ENCODE assay signal across 11 cellular contexts in the genomic region with DNA sequence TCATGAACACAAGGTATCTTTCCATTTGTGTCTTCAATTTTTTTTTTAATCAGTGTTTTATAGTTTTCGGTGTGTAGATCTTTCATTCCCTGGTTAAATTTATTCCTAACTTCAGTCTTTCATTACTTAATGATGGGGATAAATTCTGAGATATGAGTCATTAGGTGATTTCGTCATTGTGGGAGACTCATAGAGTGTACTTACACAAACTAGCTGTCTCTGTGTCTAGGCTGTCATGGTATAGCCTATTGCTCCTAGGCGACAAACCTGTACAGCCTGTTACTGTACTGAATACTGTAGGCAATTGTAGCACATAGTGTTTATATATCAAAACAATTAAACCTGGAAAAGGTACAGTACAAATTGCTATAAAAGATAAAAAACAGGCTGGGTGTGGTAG. TPM values are rescaled to one million over a fixed set of nuclear protein-coding genes. Genes with fewer than 3 reads are reported as not detected.
DNase-seq lines count a peak whose midpoint lies in the region; ATAC-seq, FAIRE-seq and TF ChIP-seq lines count a peak whose summit lies in the region.
"Had no signal": no experiment of that assay in that cellular context is flagged by ENCODE, and none has a peak within 500 bp of the region (broad histone marks: within the 10 kb centered on the region; RNA-seq: fewer than 3 reads in every experiment).

No MANE protein-coding gene starts in this region.

- FAIRE-seq in astrocyte (lab: Jason Lieb, UNC) = peak; percentile 52
- FAIRE-seq in islet of Langerhans (lab: Jason Lieb, UNC) = peak; percentile 88

- H3K4me3 ChIP-seq in AG09309 (ENCODE audit: control insufficient read depth, low read depth, low read length) (no peak overlapping the region), astrocyte (ENCODE audit: insufficient read depth, low read depth, low read length) (no peak overlapping the region)
- H3K4me3 ChIP-seq: right lobe of liver had no signal

- TF ChIP-seq CTCF in AG09309 (IDR thresholded peaks at IDR 0.05; ENCODE audit: control insufficient read depth, insufficient read depth, low read depth, low read length, missing control alignments) (no peak), astrocyte (IDR thresholded peaks at IDR 0.05; ENCODE audit: insufficient read depth, low read depth, low read length) (no peak), natural killer cell (IDR thresholded peaks at IDR 0.05) (no peak)

- H3K27ac Mint-ChIP-seq in astrocyte (ENCODE audit: unreplicated experiment) = no peak overlapping the region
- peak overlapping the region in 1 of 2 donors; percentile 17 for H3K27ac Mint-ChIP-seq in natural killer cell
- H3K27ac Mint-ChIP-seq in naive thymus-derived CD8-positive, alpha-beta T cell = no peak overlapping the region

- no peak overlapping the region for H3K4me2 ChIP-seq in astrocyte (ENCODE audit: low read length)

- H3K9ac ChIP-seq in astrocyte (ENCODE audit: low read length) = no peak overlapping the region

- no peak overlapping the region for H3K4me3 Mint-ChIP-seq in astrocyte (ENCODE audit: unreplicated experiment)
- H3K4me3 Mint-ChIP-seq in natural killer cell = no peak overlapping the region
- no peak overlapping the region for H3K4me3 Mint-ChIP-seq in naive thymus-derived CD8-positive, alpha-beta T cell

- H2AFZ ChIP-seq in astrocyte (ENCODE audit: low read depth, low read length) = no peak overlapping the region

- H3K9me3 Mint-ChIP-seq in astrocyte (ENCODE audit: unreplicated experiment) (peaks cover 6% of the 10 kb centered on the region), natural killer cell (peaks cover 2 to 5% of the 10 kb centered on the region in 2 donors)
- peaks cover 0 to 15% (median 12%) of the 10 kb centered on the region in 9 donors for H3K9me3 Mint-ChIP-seq in naive thymus-derived CD8-positive, alpha-beta T cell

- H3K4me1 Mint-ChIP-seq in astrocyte (ENCODE audit: low read depth, unreplicated experiment) (no peaks in the 10 kb centered on the region), natural killer cell (peaks cover 51% of the 10 kb centered on the region in 2 donors)
- H3K4me1 Mint-ChIP-seq in naive thymus-derived CD8-positive, alpha-beta T cell = peaks cover 19 to 63% (median 44%) of the 10 kb centered on the region in 4 donors

- H3K79me2 ChIP-seq in astrocyte (ENCODE audit: insufficient read depth, low read length) = peaks cover 14% of the 10 kb centered on the region

- H3K27ac ChIP-seq in astrocyte (ENCODE audit: low read depth, low read length) = no peak overlapping the region
- H3K27ac ChIP-seq: right lobe of liver had no signal

- in situ Hi-C loops in KBM-7 (cut with MboI; ENCODE audit: low pct_unique_long_range_greater_than_20kb, low sequenced_read_pairs) = loop anchor here (25.0 kb wide), 2 partner anchors 177 to 302 kb away; no protein-coding TSS in a partner anchor

- POLR2A ChIA-PET in naive thymus-derived CD8-positive, alpha-beta T cell (lab: Charles Lee) = no interaction called here

- H3K36me3 ChIP-seq in astrocyte (ENCODE audit: insufficient read depth, low read length) = no peaks in the 10 kb centered on the region
- H3K36me3 ChIP-seq: right lobe of liver had no signal

- H3K9me3 ChIP-seq in astrocyte (ENCODE audit: insufficient read depth, low read depth, low read length) = no peaks in the 10 kb centered on the region
- H3K9me3 ChIP-seq: right lobe of liver had no signal

- peak; percentile 28 for DNase-seq in AG09309 (ENCODE audit: low read depth)
- DNase-seq in HPDE6-E6E7 (ENCODE audit: extremely low spot score) = peak; percentile 13
- peak; percentile 78 for DNase-seq in astrocyte (ENCODE audit: low read depth)
- DNase-seq in SW480 (ENCODE audit: low spot score) = no peak
- DNase-seq in natural killer cell = no peak
- no peak for DNase-seq in naive thymus-derived CD8-positive, alpha-beta T cell
- DNase-seq in KBM-7 = no peak
- DNase-seq: anterior cingulate cortex, right lobe of liver, T-helper 9 cell had no signal

- H3K4me1 ChIP-seq in astrocyte (ENCODE audit: insufficient read depth, low read length) = no peaks in the 10 kb centered on the region
- H3K4me1 ChIP-seq: right lobe of liver had no signal

- H3K27me3 Mint-ChIP-seq in astrocyte (ENCODE audit: low read depth, unreplicated experiment) (no peaks in the 10 kb centered on the region), natural killer cell (ENCODE audit: low read depth in 2 of 2) (no peaks in the 10 kb centered on the region)
- H3K27me3 Mint-ChIP-seq in naive thymus-derived CD8-positive, alpha-beta T cell = no peaks in the 10 kb centered on the region

- H3K36me3 Mint-ChIP-seq in astrocyte (ENCODE audit: low read depth, unreplicated experiment) (peaks cover 1% of the 10 kb centered on the region), natural killer cell (peaks cover 9% of the 10 kb centered on the region)
- H3K36me3 Mint-ChIP-seq in naive thymus-derived CD8-positive, alpha-beta T cell = peaks cover 4 to 19% (median 9%) of the 10 kb centered on the region in 3 donors

- H3K27me3 ChIP-seq in astrocyte (ENCODE audit: insufficient read depth, low read length) = no peaks in the 10 kb centered on the region
- H3K27me3 ChIP-seq: right lobe of liver had no signal

- peaks cover 49% of the 10 kb centered on the region for H4K20me1 ChIP-seq in astrocyte (ENCODE audit: insufficient read depth, low read length)

- ATAC-seq in natural killer cell = no peak
- ATAC-seq in naive thymus-derived CD8-positive, alpha-beta T cell = no peak

- intact Hi-C loops in natural killer cell (cut with micrococcal nuclease) = loop anchor here (5.0 kb wide), 1 partner anchor 247 kb away; a partner anchor contains a TSS

RNA-seq across cellular contexts. Expression of a gene that starts 42.1 kb away (rescaled TPM):
- total RNA-seq in astrocyte (22.1 and 27.3 TPM in 2 replicates), natural killer cell (10 to 100 TPM; 28.6 to 35.4 (median 30.6) TPM)
- total RNA-seq in naive thymus-derived CD8-positive, alpha-beta T cell = 10 to 100 TPM; 23.6 to 26.6 TPM
- 10 to 100 TPM; 14.2 to 18.8 (median 16.3) TPM for polyA plus RNA-seq in naive thymus-derived CD8-positive, alpha-beta T cell

Comparison
In these comparisons a context has a peak if more than half of its experiments do, and no peak if none do; other contexts are left out.
1. DNase-seq: peak in AG09309 (single experiment), HPDE6-E6E7 (single experiment) and astrocyte (single experiment); none in SW480 (single experiment), natural killer cell (single experiment), naive thymus-derived CD8-positive, alpha-beta T cell (0 of 10) and KBM-7 (single experiment).